Comparison of ENCODE assay signal across 10 cellular contexts in genomic region chr7:24728503-24729364, GRCh38. TPM values are rescaled to one million over a fixed set of nuclear protein-coding genes. Genes with fewer than 3 reads are reported as not detected.
DNase-seq lines count a peak whose midpoint lies in the region; ATAC-seq and TF ChIP-seq lines count a peak whose summit lies in the region.
"Had no signal": no experiment of that assay in that cellular context is flagged by ENCODE, and none has a peak within 500 bp of the region (broad histone marks: within the 10 kb centered on the region; RNA-seq: fewer than 3 reads in every experiment).

No MANE protein-coding gene starts in this region.

- no peak for TF ChIP-seq EP300 in sigmoid colon (IDR thresholded peaks at IDR 0.05)

- intact Hi-C loops in sigmoid colon (cut with DNase I) = no loop called here

- ATAC-seq in GM19395 (IDR thresholded peaks at IDR 0.05; ENCODE audit: unreplicated experiment) = peak; percentile 46

- DNase-seq in NCI-H226 = peak; percentile 94
- peak; percentile 57 for DNase-seq in epithelial cell of proximal tubule (ENCODE audit: low read depth)
- DNase-seq in sigmoid colon = no peak
- no peak for DNase-seq in UCSD-AML1 (lab: John Stamatoyannopoulos, UW; ENCODE audit: unreplicated experiment)
- no peak for DNase-seq in DMS53 treated with DMSO at 0.1 percent for 48 hours (lab: John Stamatoyannopoulos, UW; ENCODE audit: unreplicated experiment)
- DNase-seq: GDM1, T1000 had no signal

- H3K9me3 ChIP-seq in skeletal muscle satellite cell (replicated peaks; ENCODE audit: low read length) = no peaks in the 10 kb centered on the region
- no peaks in the 10 kb centered on the region for H3K9me3 ChIP-seq in sigmoid colon

- no peak for TF ChIP-seq POLR2A in sigmoid colon (IDR thresholded peaks at IDR 0.05)

- H3K36me3 ChIP-seq in skeletal muscle satellite cell (ENCODE audit: insufficient read depth, low read length) (no peaks in the 10 kb centered on the region), sigmoid colon (no peaks in the 10 kb centered on the region)
- H3K36me3 ChIP-seq: cardiac muscle cell had no signal

- H3K9ac ChIP-seq in skeletal muscle satellite cell (ENCODE audit: low read depth, low read length) = no peak overlapping the region

- WGBS in sigmoid colon, 2 donors = 60 to 77% methylated on average over 16 of the region's 16 CpGs

- peak overlapping the region; percentile 20 for H3K4me2 ChIP-seq in skeletal muscle satellite cell (ENCODE audit: low read length)

- H3K27me3 ChIP-seq in skeletal muscle satellite cell (ENCODE audit: control insufficient read depth, insufficient read depth, low read length) (no peaks in the 10 kb centered on the region), sigmoid colon (no peaks in the 10 kb centered on the region)
- H3K27me3 ChIP-seq: cardiac muscle cell had no signal

- no peak overlapping the region for H3K27ac ChIP-seq in sigmoid colon
- H3K27ac ChIP-seq: cardiac muscle cell had no signal

- H3K4me1 ChIP-seq in skeletal muscle satellite cell (ENCODE audit: control insufficient read depth, insufficient read depth, low read length) = peaks cover 9% of the 10 kb centered on the region
- H3K4me1 ChIP-seq in sigmoid colon = peaks cover 0 to 10% (median 0%) of the 10 kb centered on the region in 4 donors

- peak overlapping the region; percentile 11 for H3K4me3 ChIP-seq in epithelial cell of proximal tubule (ENCODE audit: low read depth, low read length)
- no peak overlapping the region for H3K4me3 ChIP-seq in skeletal muscle satellite cell (ENCODE audit: low read length)
- no peak overlapping the region for H3K4me3 ChIP-seq in sigmoid colon
- H3K4me3 ChIP-seq: cardiac muscle cell had no signal

- TF ChIP-seq CTCF in epithelial cell of proximal tubule (conservative IDR thresholded peaks at IDR 0.05; ENCODE audit: low read depth, low read length) (no peak), sigmoid colon (IDR thresholded peaks at IDR 0.05) (no peak)

RNA-seq across cellular contexts. Expression of gene GSDME, which starts 28.5 kb away (rescaled TPM):
- 42.8 and 73.6 TPM in 2 replicates for total RNA-seq in epithelial cell of proximal tubule
- total RNA-seq in skeletal muscle satellite cell (2012; rRNA removed) = 8.6 and 9.8 TPM in 2 replicates
- 10 to 100 TPM in 3 of 4 donors, 1 to 10 TPM in 1; 7.1 to 11.9 (median 11.0) TPM for total RNA-seq in sigmoid colon
- 1 to 10 TPM; 1.6 to 4.2 (median 2.6) TPM for polyA plus RNA-seq in sigmoid colon

Comparison
In these comparisons a context has a peak if more than half of its experiments do, and no peak if none do; other contexts are left out.
1. DNase-seq: peak in NCI-H226 (single experiment) and epithelial cell of proximal tubule (single experiment); none in sigmoid colon (single experiment), UCSD-AML1 (single experiment) and DMS53 treated with DMSO at 0.1 percent for 48 hours (single experiment).